ENCODE assay signal across 31 cellular contexts in the genomic region with DNA sequence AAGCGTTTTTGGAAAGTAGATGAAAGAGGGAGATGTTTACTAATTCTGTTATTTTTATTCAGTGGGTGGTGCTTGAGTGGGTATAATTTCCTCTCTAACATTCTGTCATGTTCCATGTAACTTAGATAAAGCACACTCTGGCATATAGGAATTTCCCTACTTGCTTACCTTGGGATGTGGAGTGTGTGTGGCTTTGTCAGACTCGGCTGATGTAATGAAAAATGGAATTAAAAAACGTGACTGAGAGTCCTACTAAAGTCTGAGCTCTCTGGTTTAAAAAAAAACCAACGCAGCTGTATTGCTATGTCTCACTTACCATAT.
DNase-seq lines count a peak whose midpoint lies in the region; ATAC-seq and TF ChIP-seq lines count a peak whose summit lies in the region.
"Had no signal": no experiment of that assay in that cellular context is flagged by ENCODE, and none has a peak within 500 bp of the region (broad histone marks: within the 10 kb centered on the region; RNA-seq: fewer than 3 reads in every experiment).

No MANE protein-coding gene starts in this region.

- peak overlapping the region; percentile 29 for H3K4me3 Mint-ChIP-seq in activated CD8-positive, alpha-beta T cell treated with anti-CD3 and anti-CD28 coated beads for 36 hours
- no peak overlapping the region for H3K4me3 Mint-ChIP-seq in activated CD8-positive, alpha-beta T cell treated with anti-CD3 and anti-CD28 coated beads, Interleukin-2, amount 10 ng/mL, durations not matched to agents 7 days and 5 days
- peak overlapping the region; percentile 46 for H3K4me3 Mint-ChIP-seq in dendritic cell treated with granulocyte-macrophage colony-stimulating factor and Interleukin-4, amounts not matched to agents 40 ng/mL and 50 ng/mL, for 4 days
- H3K4me3 Mint-ChIP-seq in natural killer cell treated with Interleukin-12 subunit alpha and Interleukin-12 subunit beta and Interleukin-15 and Interleukin-18, amount 100 ng/mL, for 72 hours, result no peak overlapping the region
- H3K4me3 Mint-ChIP-seq: H9 had no signal

- no peaks in the 10 kb centered on the region for H3K9me2 ChIP-seq in MM.1S (replicated peaks; ENCODE audit: insufficient read depth, low read length)

- H4K20me1 ChIP-seq in MM.1S (ENCODE audit: insufficient read depth, low read length), result peaks cover 9% of the 10 kb centered on the region

- no peak for TF ChIP-seq CTCF in activated CD8-positive, alpha-beta T cell treated with anti-CD3 and anti-CD28 coated beads for 36 hours (IDR thresholded peaks at IDR 0.05)
- no peak for TF ChIP-seq CTCF in MM.1S (IDR thresholded peaks at IDR 0.05; ENCODE audit: low read length)

- peaks cover 9% of the 10 kb centered on the region for H3K36me3 Mint-ChIP-seq in activated CD8-positive, alpha-beta T cell treated with anti-CD3 and anti-CD28 coated beads for 36 hours (ENCODE audit: low read depth)
- peaks cover 8% of the 10 kb centered on the region for H3K36me3 Mint-ChIP-seq in activated CD8-positive, alpha-beta T cell treated with anti-CD3 and anti-CD28 coated beads, Interleukin-2, amount 10 ng/mL, durations not matched to agents 7 days and 5 days (ENCODE audit: low read depth)
- no peaks in the 10 kb centered on the region for H3K36me3 Mint-ChIP-seq in dendritic cell treated with granulocyte-macrophage colony-stimulating factor and Interleukin-4, amounts not matched to agents 40 ng/mL and 50 ng/mL, for 4 days (ENCODE audit: low read depth)
- H3K36me3 Mint-ChIP-seq in natural killer cell treated with Interleukin-12 subunit alpha and Interleukin-12 subunit beta and Interleukin-15 and Interleukin-18, amount 100 ng/mL, for 72 hours, result no peaks in the 10 kb centered on the region
- H3K36me3 Mint-ChIP-seq: T-cell had no signal

- H3K27ac ChIP-seq in MM.1S (ENCODE audit: low read length), result no peak overlapping the region
- H3K27ac ChIP-seq: breast epithelium, epithelial cell of prostate, lower lobe of right lung, Peyer's patch, sigmoid colon, tibial artery had no signal

- peak overlapping the region; percentile 66 for H3K27ac Mint-ChIP-seq in activated CD8-positive, alpha-beta T cell treated with anti-CD3 and anti-CD28 coated beads for 36 hours
- H3K27ac Mint-ChIP-seq in activated CD8-positive, alpha-beta T cell treated with anti-CD3 and anti-CD28 coated beads, Interleukin-2, amount 10 ng/mL, durations not matched to agents 7 days and 5 days, result no peak overlapping the region
- peak overlapping the region; percentile 60 for H3K27ac Mint-ChIP-seq in dendritic cell treated with granulocyte-macrophage colony-stimulating factor and Interleukin-4, amounts not matched to agents 40 ng/mL and 50 ng/mL, for 4 days
- peak overlapping the region; percentile 63 to 73 for H3K27ac Mint-ChIP-seq in natural killer cell treated with Interleukin-12 subunit alpha and Interleukin-12 subunit beta and Interleukin-15 and Interleukin-18, amount 100 ng/mL, for 72 hours

- peaks cover 89% of the 10 kb centered on the region for H3K79me2 ChIP-seq in MM.1S (ENCODE audit: low read length)

- no peak overlapping the region for H3K9ac ChIP-seq in MM.1S (ENCODE audit: low read length)

- H3K4me1 Mint-ChIP-seq in activated CD8-positive, alpha-beta T cell treated with anti-CD3 and anti-CD28 coated beads for 36 hours (ENCODE audit: low read depth), result peaks cover 78% of the 10 kb centered on the region
- H3K4me1 Mint-ChIP-seq in activated CD8-positive, alpha-beta T cell treated with anti-CD3 and anti-CD28 coated beads, Interleukin-2, amount 10 ng/mL, durations not matched to agents 7 days and 5 days (ENCODE audit: low read depth), result peaks cover 80% of the 10 kb centered on the region
- peaks cover 81% of the 10 kb centered on the region for H3K4me1 Mint-ChIP-seq in dendritic cell treated with granulocyte-macrophage colony-stimulating factor and Interleukin-4, amounts not matched to agents 40 ng/mL and 50 ng/mL, for 4 days (ENCODE audit: low read depth)
- H3K4me1 Mint-ChIP-seq in natural killer cell treated with Interleukin-12 subunit alpha and Interleukin-12 subunit beta and Interleukin-15 and Interleukin-18, amount 100 ng/mL, for 72 hours (ENCODE audit: low read depth in 2 of 2), result peaks cover 60 to 67% of the 10 kb centered on the region in 2 donors

- H3K4me2 ChIP-seq in MM.1S (ENCODE audit: low read depth, low read length), result no peak overlapping the region

- H3K36me3 ChIP-seq in MM.1S (replicated peaks; ENCODE audit: insufficient read depth, low read length), result no peaks in the 10 kb centered on the region
- H3K36me3 ChIP-seq: breast epithelium, heart left ventricle, lower lobe of right lung, Peyer's patch, sigmoid colon, tibial artery had no signal

- no peak for ATAC-seq in activated CD8-positive, alpha-beta T cell treated with anti-CD3 and anti-CD28 coated beads for 36 hours
- ATAC-seq in activated CD8-positive, alpha-beta T cell treated with anti-CD3 and anti-CD28 coated beads, Interleukin-2, amount 10 ng/mL, durations not matched to agents 7 days and 5 days, result no peak
- no peak for ATAC-seq in natural killer cell treated with Interleukin-12 subunit alpha and Interleukin-12 subunit beta and Interleukin-15 and Interleukin-18, amount 100 ng/mL, for 72 hours
- ATAC-seq: activated CD4-positive, CD25-positive, alpha-beta regulatory T cell treated with anti-CD3 and anti-CD28 coated beads, Interleukin-2, amount 50 U/mL, for 24 hours; T-cell had no signal

- no peak overlapping the region for H2AFZ ChIP-seq in MM.1S (ENCODE audit: low read length)

- no peaks in the 10 kb centered on the region for H3K27me3 ChIP-seq in MM.1S (replicated peaks; ENCODE audit: insufficient read depth, low read length)
- H3K27me3 ChIP-seq: breast epithelium, heart left ventricle, Peyer's patch, sigmoid colon, tibial artery had no signal

- H3K4me1 ChIP-seq in MM.1S (ENCODE audit: low read length), result peaks cover 16% of the 10 kb centered on the region
- H3K4me1 ChIP-seq: breast epithelium had no signal

- no peaks in the 10 kb centered on the region for H3K27me3 Mint-ChIP-seq in activated CD8-positive, alpha-beta T cell treated with anti-CD3 and anti-CD28 coated beads for 36 hours
- no peaks in the 10 kb centered on the region for H3K27me3 Mint-ChIP-seq in activated CD8-positive, alpha-beta T cell treated with anti-CD3 and anti-CD28 coated beads, Interleukin-2, amount 10 ng/mL, durations not matched to agents 7 days and 5 days (ENCODE audit: low read depth)
- H3K27me3 Mint-ChIP-seq in dendritic cell treated with granulocyte-macrophage colony-stimulating factor and Interleukin-4, amounts not matched to agents 40 ng/mL and 50 ng/mL, for 4 days, result no peaks in the 10 kb centered on the region
- H3K27me3 Mint-ChIP-seq in natural killer cell treated with Interleukin-12 subunit alpha and Interleukin-12 subunit beta and Interleukin-15 and Interleukin-18, amount 100 ng/mL, for 72 hours, result no peaks in the 10 kb centered on the region
- H3K27me3 Mint-ChIP-seq: T-cell had no signal

- intact Hi-C loops in activated CD8-positive, alpha-beta T cell treated with anti-CD3 and anti-CD28 coated beads for 36 hours (cut with micrococcal nuclease), result no loop called here
- intact Hi-C loops in dendritic cell treated with granulocyte-macrophage colony-stimulating factor and Interleukin-4, amounts not matched to agents 40 ng/mL and 50 ng/mL, for 4 days (cut with micrococcal nuclease), result no loop called here

- no peaks in the 10 kb centered on the region for H3F3A ChIP-seq in MM.1S (ENCODE audit: insufficient read depth, low read length)

- H3K9me3 Mint-ChIP-seq in activated CD8-positive, alpha-beta T cell treated with anti-CD3 and anti-CD28 coated beads for 36 hours, result no peaks in the 10 kb centered on the region
- no peaks in the 10 kb centered on the region for H3K9me3 Mint-ChIP-seq in activated CD8-positive, alpha-beta T cell treated with anti-CD3 and anti-CD28 coated beads, Interleukin-2, amount 10 ng/mL, durations not matched to agents 7 days and 5 days (ENCODE audit: insufficient read depth)
- no peaks in the 10 kb centered on the region for H3K9me3 Mint-ChIP-seq in dendritic cell treated with granulocyte-macrophage colony-stimulating factor and Interleukin-4, amounts not matched to agents 40 ng/mL and 50 ng/mL, for 4 days
- H3K9me3 Mint-ChIP-seq in natural killer cell treated with Interleukin-12 subunit alpha and Interleukin-12 subunit beta and Interleukin-15 and Interleukin-18, amount 100 ng/mL, for 72 hours, result no peaks in the 10 kb centered on the region
- H3K9me3 Mint-ChIP-seq: H9, T-cell had no signal

- DNase-seq in activated CD8-positive, alpha-beta T cell treated with anti-CD3 and anti-CD28 coated beads for 36 hours, result no peak
- no peak for DNase-seq in activated CD8-positive, alpha-beta T cell treated with anti-CD3 and anti-CD28 coated beads, Interleukin-2, amount 10 ng/mL, durations not matched to agents 7 days and 5 days
- peak; percentile 71 for DNase-seq in SK-N-DZ (ENCODE audit: low spot score)
- DNase-seq in natural killer cell treated with Interleukin-12 subunit alpha and Interleukin-12 subunit beta and Interleukin-15 and Interleukin-18, amount 100 ng/mL, for 72 hours (ENCODE audit: low spot score), result no peak
- DNase-seq in NCI-H1436 (lab: John Stamatoyannopoulos, UW), result no peak
- no peak for DNase-seq in activated effector memory CD4-positive, alpha-beta T cell treated with Interleukin-2 at 50 U/mL for 16 hours
- DNase-seq in MM.1S, result no peak
- DNase-seq: activated CD8-positive, alpha-beta memory T cell treated with anti-CD3 and anti-CD28 coated beads for 24 hours; activated naive CD4-positive, alpha-beta T cell; amniotic stem cell; COR-L47; DMS79; effector CD8-positive, alpha-beta T cell; GDM1; H9; heart left ventricle; lower lobe of right lung; NCI-H1092 treated with DMSO at 0.1 percent for 48 hours; NCI-H187 treated with DMSO at 0.1 percent for 48 hours; NCI-H526; Peyer's patch; SIG-M5; sigmoid colon; stimulated activated CD4-positive, alpha-beta T cell treated with anti-CD3 and anti-CD28 coated beads, Interleukin-15, amount 100 ng/mL, for 24 hours; stimulated activated naive CD4-positive, alpha-beta T cell treated with Interleukin-2 at 50 U/mL for 16 hours; T-cell; tibial artery had no signal

- no peaks in the 10 kb centered on the region for H3K9me3 ChIP-seq in MM.1S (replicated peaks; ENCODE audit: insufficient read depth, low read length)
- H3K9me3 ChIP-seq: breast epithelium, heart left ventricle, lower lobe of right lung, Peyer's patch, sigmoid colon, tibial artery had no signal

- no peak overlapping the region for H3K4me3 ChIP-seq in MM.1S (ENCODE audit: low read length)
- H3K4me3 ChIP-seq: breast epithelium, heart left ventricle, lower lobe of right lung, Peyer's patch, sigmoid colon, tibial artery had no signal

- CTCF ChIA-PET in activated CD8-positive, alpha-beta T cell treated with anti-CD3 and anti-CD28 coated beads for 36 hours (lab: Charles Lee), result interaction anchor here (1.0 to 2.0 kb wide), 4 partner anchors 12 to 97 kb away, joined by 3 to 9 read pairs (median 4); no protein-coding TSS in a partner anchor
- CTCF ChIA-PET in activated CD8-positive, alpha-beta T cell treated with anti-CD3 and anti-CD28 coated beads, Interleukin-2, amount 10 ng/mL, durations not matched to agents 7 days and 5 days (lab: Charles Lee), result interaction anchor here (0.8 to 1.4 kb wide), 5 partner anchors 11 to 279 kb away, joined by 3 to 5 read pairs (median 3); no protein-coding TSS in a partner anchor

- POLR2A ChIA-PET in activated CD8-positive, alpha-beta T cell treated with anti-CD3 and anti-CD28 coated beads for 36 hours (lab: Charles Lee), result interaction anchor here (0.9 to 1.1 kb wide), 2 partner anchors 14 to 95 kb away, joined by 3 to 4 read pairs; no protein-coding TSS in a partner anchor
- POLR2A ChIA-PET in activated CD8-positive, alpha-beta T cell treated with anti-CD3 and anti-CD28 coated beads, Interleukin-2, amount 10 ng/mL, durations not matched to agents 7 days and 5 days (lab: Charles Lee), result interaction anchor here (0.5 to 1.5 kb wide), 2 partner anchors 13 to 60 kb away, joined by 3 to 5 read pairs; no protein-coding TSS in a partner anchor

Comparison
In these comparisons a context has a peak if more than half of its experiments do, and no peak if none do; other contexts are left out.
1. H3K4me3 Mint-ChIP-seq: peak in activated CD8-positive, alpha-beta T cell treated with anti-CD3 and anti-CD28 coated beads for 36 hours (single experiment) and dendritic cell treated with granulocyte-macrophage colony-stimulating factor and Interleukin-4, amounts not matched to agents 40 ng/mL and 50 ng/mL, for 4 days (single experiment); none in activated CD8-positive, alpha-beta T cell treated with anti-CD3 and anti-CD28 coated beads, Interleukin-2, amount 10 ng/mL, durations not matched to agents 7 days and 5 days (single experiment) and natural killer cell treated with Interleukin-12 subunit alpha and Interleukin-12 subunit beta and Interleukin-15 and Interleukin-18, amount 100 ng/mL, for 72 hours (single experiment).